Comparison of ENCODE assay signal across 1 cellular context in genomic region chr19:18522124-18522861, GRCh38.
TF ChIP-seq lines count a peak whose summit lies in the region.

No MANE protein-coding gene starts in this region.

TF ChIP-seq in K562, 482 proteins besides CTCF, POLR2A, EP300 and RAD21 (continued from another document and continues in another):
- TF ChIP-seq CTCFL (IDR thresholded peaks at IDR 0.05; ENCODE audit: borderline replicate concordance, insufficient read depth, low read depth, low read length, poor library complexity, severe bottlenecking), result peak; percentile 76
- no peak for TF ChIP-seq FOXP4 (CRISPR knock-in tag; IDR thresholded peaks at IDR 0.05; ENCODE audit: borderline replicate concordance)
- TF ChIP-seq BRD9 (IDR thresholded peaks at IDR 0.05; ENCODE audit: low read depth, partially characterized antibody), result no peak
- TF ChIP-seq CLOCK (CRISPR knock-in tag; IDR thresholded peaks at IDR 0.05; ENCODE audit: borderline replicate concordance), result no peak
- TF ChIP-seq ZNF740 (CRISPR knock-in tag; IDR thresholded peaks at IDR 0.05), result no peak
- TF ChIP-seq ZNF740 (tag; IDR thresholded peaks at IDR 0.05), result no peak
- no peak for TF ChIP-seq ZNF445 (CRISPR knock-in tag; IDR thresholded peaks at IDR 0.05; ENCODE audit: low read depth)
- TF ChIP-seq PHTF2 (CRISPR knock-in tag; IDR thresholded peaks at IDR 0.05), result no peak
- TF ChIP-seq ZNF324 (CRISPR knock-in tag; IDR thresholded peaks at IDR 0.05), result no peak
- peak; percentile 70; the same call in 1 of the 2 replicates for TF ChIP-seq ESRRA (IDR thresholded peaks at IDR 0.05; ENCODE audit: borderline replicate concordance, low read depth)
- TF ChIP-seq FOXK1 (CRISPR knock-in tag; IDR thresholded peaks at IDR 0.05; ENCODE audit: borderline replicate concordance), result no peak
- no peak for TF ChIP-seq ASH1L (IDR thresholded peaks at IDR 0.05; ENCODE audit: borderline replicate concordance, low read depth, partially characterized antibody)
- TF ChIP-seq HNRNPLL (IDR thresholded peaks at IDR 0.05; ENCODE audit: low read depth, low read length, poor library complexity, severe bottlenecking), result peak; percentile 51
- no peak for TF ChIP-seq IRF1 (CRISPR knock-in tag; IDR thresholded peaks at IDR 0.05; ENCODE audit: borderline replicate concordance)
- TF ChIP-seq NFYB (IDR thresholded peaks at IDR 0.05; ENCODE audit: extremely low read depth, insufficient read length), result no peak
- TF ChIP-seq CHD4 (IDR thresholded peaks at IDR 0.05; ENCODE audit: insufficient read depth, insufficient replicate concordance, low read depth, low read length, poor library complexity, severe bottlenecking), result no peak
- TF ChIP-seq ZKSCAN3 (CRISPR knock-in tag; IDR thresholded peaks at IDR 0.05), result no peak
- TF ChIP-seq ZNF395 (CRISPR knock-in tag; IDR thresholded peaks at IDR 0.05), result no peak
- TF ChIP-seq U2AF2 (optimal IDR thresholded peaks at IDR 0.05; ENCODE audit: low read depth, low read length), result no peak
- no peak for TF ChIP-seq ZBTB2 (IDR thresholded peaks at IDR 0.05)
- TF ChIP-seq GMEB1 (CRISPR knock-in tag; IDR thresholded peaks at IDR 0.05), result no peak; the same call in 1 of the 2 replicates
- TF ChIP-seq POLR2G (IDR thresholded peaks at IDR 0.05; ENCODE audit: low read depth, low read length), result peak; percentile 63
- TF ChIP-seq PHF8 (IDR thresholded peaks at IDR 0.05; ENCODE audit: borderline replicate concordance, low read length), result peak; percentile 61; the same call in 1 of the 2 replicates
- TF ChIP-seq HMGN3 (IDR thresholded peaks at IDR 0.05; ENCODE audit: borderline replicate concordance, extremely low read depth, insufficient read length, low read depth, low read length), result no peak
- TF ChIP-seq HINFP (tag; conservative IDR thresholded peaks at IDR 0.05; ENCODE audit: low read depth), result no peak
